ENCODE assay signal across 30 cellular contexts in genomic region chr11:13160745-13161144, GRCh38.
DNase-seq lines count a peak whose midpoint lies in the region; ATAC-seq and TF ChIP-seq lines count a peak whose summit lies in the region.
"Had no signal": no experiment of that assay in that cellular context is flagged by ENCODE, and none has a peak within 500 bp of the region (broad histone marks: within the 10 kb centered on the region; RNA-seq: fewer than 3 reads in every experiment).

No MANE protein-coding gene starts in this region.

- H2AFZ ChIP-seq in hepatocyte = no peak overlapping the region
- H2AFZ ChIP-seq: parathyroid adenoma had no signal

- TF ChIP-seq EP300 in gastroesophageal sphincter (IDR thresholded peaks at IDR 0.05) = no peak

- no peaks in the 10 kb centered on the region for H3K9me3 ChIP-seq in breast epithelium
- no peaks in the 10 kb centered on the region for H3K9me3 ChIP-seq in hepatocyte (ENCODE audit: low read depth)
- peaks cover 0 to 9% (median 0%) of the 10 kb centered on the region in 3 donors for H3K9me3 ChIP-seq in gastroesophageal sphincter
- H3K9me3 ChIP-seq: body of pancreas, SJSA1, thyroid gland had no signal

- H3K79me2 ChIP-seq in hepatocyte = no peaks in the 10 kb centered on the region
- H3K79me2 ChIP-seq: parathyroid adenoma had no signal

- intact Hi-C loops in breast epithelium (cut with DNase I; ENCODE audit: low total_unique reads) = no loop called here

- TF ChIP-seq POLR2A in breast epithelium (IDR thresholded peaks at IDR 0.05) (no peak), gastroesophageal sphincter (IDR thresholded peaks at IDR 0.05) (no peak)

- peak overlapping the region; percentile 43 for H3K27ac Mint-ChIP-seq in type B pancreatic cell
- H3K27ac Mint-ChIP-seq: activated T-helper 17 cell treated with anti-CD3 and anti-CD28 coated beads, Interleukin-2, amount 50 U/mL, for 72 hours; stimulated activated naive CD8-positive, alpha-beta T cell treated with anti-CD3 and anti-CD28 coated beads, Interleukin-15, amount 100 ng/mL, for 72 hours; T-cell had no signal

- no peaks in the 10 kb centered on the region for H3K9me2 ChIP-seq in hepatocyte (replicated peaks; ENCODE audit: insufficient read depth)

- H3K4me1 ChIP-seq in breast epithelium (no peaks in the 10 kb centered on the region), hepatocyte (ENCODE audit: insufficient read depth) (no peaks in the 10 kb centered on the region), gastroesophageal sphincter (no peaks in the 10 kb centered on the region)
- H3K4me1 ChIP-seq: left ventricle myocardium inferior, parathyroid adenoma, SJSA1, spleen, thyroid gland had no signal

- peaks cover 5% of the 10 kb centered on the region for H3K4me1 Mint-ChIP-seq in type B pancreatic cell (ENCODE audit: unreplicated experiment)
- H3K4me1 Mint-ChIP-seq: activated T-helper 17 cell treated with anti-CD3 and anti-CD28 coated beads, Interleukin-2, amount 50 U/mL, for 72 hours; stimulated activated naive CD8-positive, alpha-beta T cell treated with anti-CD3 and anti-CD28 coated beads, Interleukin-15, amount 100 ng/mL, for 72 hours; T-cell had no signal

- H3K27ac ChIP-seq in breast epithelium (peak overlapping the region; percentile 56 to 80), hepatocyte (peak overlapping the region; percentile 45), gastroesophageal sphincter (no peak overlapping the region)
- H3K27ac ChIP-seq: body of pancreas, left ventricle myocardium inferior, parathyroid adenoma, SJSA1, spleen, thyroid gland, WERI-Rb-1 had no signal

- peak; percentile 66 for DNase-seq in NCI-H2227 treated with DMSO at 0.1 percent for 48 hours (lab: John Stamatoyannopoulos, UW)
- peak in 1 of 2 donors; percentile 57 for DNase-seq in breast epithelium (ENCODE audit: low spot score in 2 of 2)
- DNase-seq in hepatocyte (ENCODE audit: low spot score) = no peak
- no peak for DNase-seq in type B pancreatic cell (ENCODE audit: extremely low spot score, unreplicated experiment)
- DNase-seq in central memory CD4-positive, alpha-beta T cell = no peak
- no peak for DNase-seq in NCI-H524 (lab: John Stamatoyannopoulos, UW)
- DNase-seq: activated CD4-positive, alpha-beta T cell treated with anti-CD3 and anti-CD28 coated beads for 4 hours; activated naive CD4-positive, alpha-beta T cell treated with anti-CD3 and anti-CD28 coated beads, Interleukin-2, amount 50 U/mL, for 16 hours; body of pancreas; effector CD4-positive, alpha-beta T cell; HCEC 1CT; IMR-90; islet precursor cell; left ventricle myocardium inferior; mesendoderm; NCI-H1694; NCI-H748 treated with DMSO at 0.1 percent for 48 hours; right cardiac atrium; spleen; stimulated activated CD4-positive, alpha-beta T cell treated with anti-CD3 and anti-CD28 coated beads, Interleukin-2, amount 100 ng/mL, for 24 hours; stimulated activated CD8-positive, alpha-beta memory T cell treated with anti-CD3 and anti-CD28 coated beads, Interleukin-4, amount 100 ng/mL, for 48 hours; stimulated activated naive CD8-positive, alpha-beta T cell treated with anti-CD3 and anti-CD28 coated beads, Interleukin-15, amount 100 ng/mL, for 72 hours; T-cell; thyroid gland; WERI-Rb-1 had no signal

- H4K20me1 ChIP-seq in hepatocyte (ENCODE audit: insufficient read depth, poor library complexity, severe bottlenecking) = no peaks in the 10 kb centered on the region

- no peak overlapping the region for H3K4me3 ChIP-seq in breast epithelium
- H3K4me3 ChIP-seq in hepatocyte = no peak overlapping the region
- H3K4me3 ChIP-seq in gastroesophageal sphincter = no peak overlapping the region
- H3K4me3 ChIP-seq: body of pancreas, left ventricle myocardium inferior, SJSA1, spleen, thyroid gland had no signal

- H3K36me3 Mint-ChIP-seq in type B pancreatic cell = no peaks in the 10 kb centered on the region
- H3K36me3 Mint-ChIP-seq: T-cell had no signal

- H3K4me2 ChIP-seq in hepatocyte = no peak overlapping the region

- peaks cover 10% of the 10 kb centered on the region for H3K27me3 Mint-ChIP-seq in type B pancreatic cell

- ATAC-seq in gastroesophageal sphincter = no peak
- ATAC-seq: activated T-helper 17 cell treated with anti-CD3 and anti-CD28 coated beads, Interleukin-2, amount 50 U/mL, for 72 hours; body of pancreas; right cardiac atrium; stimulated activated naive CD8-positive, alpha-beta T cell treated with anti-CD3 and anti-CD28 coated beads, Interleukin-15, amount 100 ng/mL, for 72 hours; T-cell had no signal

- no peak overlapping the region for H3K4me3 Mint-ChIP-seq in type B pancreatic cell
- H3K4me3 Mint-ChIP-seq: activated T-helper 17 cell treated with anti-CD3 and anti-CD28 coated beads, Interleukin-2, amount 50 U/mL, for 72 hours; neural crest cell; stimulated activated naive CD8-positive, alpha-beta T cell treated with anti-CD3 and anti-CD28 coated beads, Interleukin-15, amount 100 ng/mL, for 72 hours; T-cell had no signal

- no peaks in the 10 kb centered on the region for H3K36me3 ChIP-seq in breast epithelium
- no peaks in the 10 kb centered on the region for H3K36me3 ChIP-seq in hepatocyte (replicated peaks; ENCODE audit: insufficient read depth, low read depth)
- H3K36me3 ChIP-seq in gastroesophageal sphincter = no peaks in the 10 kb centered on the region
- H3K36me3 ChIP-seq: left ventricle myocardium inferior, SJSA1, spleen, thyroid gland, WERI-Rb-1 had no signal

- TF ChIP-seq CTCF in breast epithelium (IDR thresholded peaks at IDR 0.05) = no peak
- no peak for TF ChIP-seq CTCF in hepatocyte (IDR thresholded peaks at IDR 0.05; ENCODE audit: poor library complexity)
- TF ChIP-seq CTCF in type B pancreatic cell (conservative IDR thresholded peaks at IDR 0.05) = no peak
- no peak for TF ChIP-seq CTCF in gastroesophageal sphincter (IDR thresholded peaks at IDR 0.05)

- H3K27me3 ChIP-seq in breast epithelium (no peaks in the 10 kb centered on the region), hepatocyte (no peaks in the 10 kb centered on the region), gastroesophageal sphincter (peaks cover 3% of the 10 kb centered on the region)
- H3K27me3 ChIP-seq: body of pancreas, thyroid gland had no signal

- 62% methylated on average over 4 of the region's 4 CpGs for WGBS in hepatocyte (ENCODE audit: low lambda C conversion rate, missing lambda C conversion rate)
- WGBS in gastroesophageal sphincter (ENCODE audit: low coverage in 1 of 2), 2 donors = 42 to 43% methylated on average over 4 of the region's 4 CpGs

- no peaks in the 10 kb centered on the region for H3K9me3 Mint-ChIP-seq in type B pancreatic cell

Comparison
In these comparisons a context has a peak if more than half of its experiments do, and no peak if none do; other contexts are left out.
1. H3K27ac ChIP-seq: peak in breast epithelium (2 of 2) and hepatocyte (single experiment); none in gastroesophageal sphincter (0 of 4).